In the genomic region with DNA sequence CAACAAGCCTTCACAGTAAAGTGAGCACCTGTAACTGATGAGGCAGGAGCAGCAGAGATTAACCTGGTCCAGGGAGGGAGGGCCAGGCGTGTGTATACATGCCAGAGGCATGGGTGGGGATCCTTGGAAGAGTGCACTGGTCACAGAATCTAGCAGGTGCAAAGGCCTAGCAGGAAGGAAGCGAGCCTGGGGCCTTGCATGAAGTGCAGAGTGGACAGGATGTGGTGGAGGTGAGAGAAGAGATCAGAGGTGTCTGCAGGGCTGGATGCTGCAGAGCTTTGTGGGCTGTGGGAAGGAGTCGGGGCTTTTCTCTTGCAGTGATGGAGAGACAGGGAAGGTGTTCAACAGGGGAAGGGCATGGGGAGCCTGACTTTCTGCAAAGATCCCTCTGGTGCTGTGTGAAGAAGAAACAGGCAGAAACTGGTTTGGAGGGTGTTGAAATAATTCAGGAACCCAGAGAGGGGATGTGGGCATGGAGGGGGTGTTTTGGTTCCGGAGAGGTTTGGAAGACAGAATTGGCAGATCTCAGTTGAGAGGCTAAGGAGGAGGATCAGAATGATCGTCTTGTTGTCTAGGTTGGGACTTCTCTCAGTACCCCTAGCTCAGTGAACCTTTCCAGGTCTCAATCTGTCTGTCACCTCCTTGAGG, we compare ENCODE assay signal across 9 cellular contexts. TPM values are rescaled to one million over a fixed set of nuclear protein-coding genes. Genes with fewer than 3 reads are reported as not detected.
A peak's percentile ranks its signal among the peaks of the same experiment; 100 is the strongest.
DNase-seq lines count a peak whose midpoint lies in the region; ATAC-seq and TF ChIP-seq lines count a peak whose summit lies in the region.
"Had no signal": no experiment of that assay in that cellular context is flagged by ENCODE, and none has a peak within 500 bp of the region (broad histone marks: within the 10 kb centered on the region; RNA-seq: fewer than 3 reads in every experiment).

No MANE protein-coding gene starts in this region.

- no peak overlapping the region for H3K4me2 ChIP-seq in neural progenitor cell
- H3K4me2 ChIP-seq: A549 had no signal

- peaks cover 2% of the 10 kb centered on the region for H3K9me3 Mint-ChIP-seq in activated CD4-positive, alpha-beta T cell treated with anti-CD3 and anti-CD28 coated beads for 36 hours (ENCODE audit: low read depth)
- peaks cover 5% of the 10 kb centered on the region for H3K9me3 Mint-ChIP-seq in neural progenitor cell

- intact Hi-C loops in activated CD4-positive, alpha-beta T cell treated with anti-CD3 and anti-CD28 coated beads for 36 hours (cut with DNase I, micrococcal nuclease) = loop anchor here (5.0 kb wide), 2 partner anchors 65 to 1325 kb away; a partner anchor contains a TSS

- peaks cover 3% of the 10 kb centered on the region for H3K27me3 ChIP-seq in neural progenitor cell

- H3K36me3 Mint-ChIP-seq in activated CD4-positive, alpha-beta T cell treated with anti-CD3 and anti-CD28 coated beads for 36 hours (ENCODE audit: low read depth) = no peaks in the 10 kb centered on the region
- peaks cover 6% of the 10 kb centered on the region for H3K36me3 Mint-ChIP-seq in neural progenitor cell

- peaks cover 15% of the 10 kb centered on the region for H4K20me1 ChIP-seq in neural progenitor cell (ENCODE audit: low read depth)

- H3K27me3 Mint-ChIP-seq in activated CD4-positive, alpha-beta T cell treated with anti-CD3 and anti-CD28 coated beads for 36 hours = no peaks in the 10 kb centered on the region
- H3K27me3 Mint-ChIP-seq in neural progenitor cell (ENCODE audit: insufficient read depth, low read depth) = peaks cover 11% of the 10 kb centered on the region

- peaks cover 10% of the 10 kb centered on the region for H3K4me1 ChIP-seq in neural progenitor cell

- peak; percentile 71 for ATAC-seq in HG03175 (IDR thresholded peaks at IDR 0.05; ENCODE audit: unreplicated experiment)
- peak; percentile 48 for ATAC-seq in activated CD4-positive, alpha-beta T cell treated with anti-CD3 and anti-CD28 coated beads for 36 hours
- ATAC-seq: A549 had no signal

- no peak overlapping the region for H3K27ac ChIP-seq in neural progenitor cell
- H3K27ac ChIP-seq: A549 had no signal

- CTCF ChIA-PET in activated CD4-positive, alpha-beta T cell treated with anti-CD3 and anti-CD28 coated beads for 36 hours (lab: Charles Lee) = interaction anchor here (0.6 to 1.6 kb wide), 6 partner anchors 41 to 900 kb away, joined by 3 to 4 read pairs (median 3); no protein-coding TSS in a partner anchor

- DNase-seq in NCI-H1417 (lab: John Stamatoyannopoulos, UW) = peak in 2 of 3 experiments; percentile 2 to 17
- no peak for DNase-seq in NCI-H1417 treated with DMSO at 0.1 percent for 48 hours (lab: John Stamatoyannopoulos, UW)
- peak; percentile 63 for DNase-seq in activated CD4-positive, alpha-beta T cell treated with anti-CD3 and anti-CD28 coated beads for 36 hours
- no peak for DNase-seq in neural progenitor cell (ENCODE audit: low spot score)
- DNase-seq in cerebellar cortex (ENCODE audit: low spot score) = no peak
- no peak for DNase-seq in dermis blood vessel endothelial cell
- no peak for DNase-seq in NCI-H1930 (lab: John Stamatoyannopoulos, UW)

- peaks cover 4% of the 10 kb centered on the region for H3K9me3 ChIP-seq in neural progenitor cell (ENCODE audit: low read depth)
- H3K9me3 ChIP-seq: A549 had no signal

- peaks cover 6% of the 10 kb centered on the region for H3K36me3 ChIP-seq in neural progenitor cell

- no peak for TF ChIP-seq CTCF in neural progenitor cell (IDR thresholded peaks at IDR 0.05)

- POLR2A ChIA-PET in activated CD4-positive, alpha-beta T cell treated with anti-CD3 and anti-CD28 coated beads for 36 hours (lab: Charles Lee) = no interaction called here

- no peak overlapping the region for H3K9ac ChIP-seq in neural progenitor cell

- no peak overlapping the region for H3K4me3 ChIP-seq in neural progenitor cell
- H3K4me3 ChIP-seq: A549 had no signal

- H3K4me1 Mint-ChIP-seq in activated CD4-positive, alpha-beta T cell treated with anti-CD3 and anti-CD28 coated beads for 36 hours = peaks cover 32% of the 10 kb centered on the region
- H3K4me1 Mint-ChIP-seq in neural progenitor cell = peaks cover 12% of the 10 kb centered on the region

- peaks cover 19% of the 10 kb centered on the region for H3F3A ChIP-seq in neural progenitor cell (ENCODE audit: low read depth)

- H3K4me3 Mint-ChIP-seq in activated CD4-positive, alpha-beta T cell treated with anti-CD3 and anti-CD28 coated beads for 36 hours = no peak overlapping the region
- H3K4me3 Mint-ChIP-seq in neural progenitor cell = peak overlapping the region; percentile 7

- peak overlapping the region; percentile 39 for H3K27ac Mint-ChIP-seq in activated CD4-positive, alpha-beta T cell treated with anti-CD3 and anti-CD28 coated beads for 36 hours
- H3K27ac Mint-ChIP-seq in neural progenitor cell = no peak overlapping the region

- peak overlapping the region; percentile 18 for H2AFZ ChIP-seq in neural progenitor cell (replicated peaks)

- peaks cover 22% of the 10 kb centered on the region for H3K79me2 ChIP-seq in neural progenitor cell (ENCODE audit: low read depth)

RNA-seq across cellular contexts. Expression of a gene that starts 2.6 kb away (rescaled TPM):
- total RNA-seq in activated CD4-positive, alpha-beta T cell treated with anti-CD3 and anti-CD28 coated beads for 36 hours = 10 to 100 TPM; 17.4 to 18.3 TPM
- total RNA-seq in neural progenitor cell (ENCODE audit: low replicate concordance) (31.7 and 59.5 TPM in 2 replicates), dermis blood vessel endothelial cell (131 and 208 TPM in 2 replicates)

RNA-seq across cellular contexts. Expression of a gene that starts 25.3 kb away (rescaled TPM):
- total RNA-seq in activated CD4-positive, alpha-beta T cell treated with anti-CD3 and anti-CD28 coated beads for 36 hours = not detected
- 0.53 TPM in 1 of 2 replicates, not detected in the other for total RNA-seq in neural progenitor cell (ENCODE audit: low replicate concordance)
- total RNA-seq in dermis blood vessel endothelial cell = 0.09 TPM in 1 of 2 replicates, not detected in the other

RNA-seq across cellular contexts. Expression of a gene that starts 29.3 kb away (rescaled TPM):
- not detected for total RNA-seq in activated CD4-positive, alpha-beta T cell treated with anti-CD3 and anti-CD28 coated beads for 36 hours
- total RNA-seq in neural progenitor cell (ENCODE audit: low replicate concordance) = 1.1 and 1.6 TPM in 2 replicates
- total RNA-seq in dermis blood vessel endothelial cell = not detected in 2 replicates

Comparison
In these comparisons a context has a peak if more than half of its experiments do, and no peak if none do; other contexts are left out.
1. DNase-seq: peak in NCI-H1417 (2 of 3) and activated CD4-positive, alpha-beta T cell treated with anti-CD3 and anti-CD28 coated beads for 36 hours (single experiment); none in NCI-H1417 treated with DMSO at 0.1 percent for 48 hours (single experiment), neural progenitor cell (single experiment), cerebellar cortex (single experiment), dermis blood vessel endothelial cell (single experiment) and NCI-H1930 (0 of 2).